In genomic region chr6:45174045-45174444, GRCh38 we compare ENCODE assay signal across 21 cellular contexts.
DNase-seq lines count a peak whose midpoint lies in the region; ATAC-seq, FAIRE-seq and TF ChIP-seq lines count a peak whose summit lies in the region.
"Had no signal": no experiment of that assay in that cellular context is flagged by ENCODE, and none has a peak within 500 bp of the region (broad histone marks: within the 10 kb centered on the region; RNA-seq: fewer than 3 reads in every experiment).

No MANE protein-coding gene starts in this region.

- H3F3A ChIP-seq in Loucy (ENCODE audit: low read depth) = no peaks in the 10 kb centered on the region; the same call in none of the 2 replicates

- H3K4me2 ChIP-seq in Loucy (ENCODE audit: low read depth, low read length, poor library complexity, severe bottlenecking) = peak overlapping the region; percentile 56
- H3K4me2 ChIP-seq: A549 had no signal

- DNase-seq in CD4-positive, alpha-beta T cell = no peak
- DNase-seq in DMS79 (lab: John Stamatoyannopoulos, UW) (peak; percentile 15), bronchial epithelial cell (ENCODE audit: low read depth) (no peak), colonic mucosa (no peak)
- DNase-seq in activated naive CD4-positive, alpha-beta T cell treated with Interleukin-2 at 50 U/mL for 16 hours = no peak
- DNase-seq: DMS 273 treated with DMSO at 0.1 percent for 48 hours, NCI-H1092, NCI-H1436, NCI-H187 treated with DMSO at 0.1 percent for 48 hours, NCI-H2107, NCI-H510A had no signal

- POLR2A ChIA-PET in CD4-positive, alpha-beta T cell (lab: Charles Lee) = interaction anchor here (1.3 kb wide), 1 partner anchor 11 kb away, joined by 4 read pairs; no protein-coding TSS in a partner anchor

- H3K27ac Mint-ChIP-seq in CD4-positive, alpha-beta T cell = peak overlapping the region; percentile 15
- H3K27ac Mint-ChIP-seq: B cell, CD14-positive monocyte had no signal

- H4K20me1 ChIP-seq in Loucy (ENCODE audit: insufficient read depth, low read length, poor library complexity, severe bottlenecking) = no peaks in the 10 kb centered on the region

- no peak for TF ChIP-seq CTCF in CD4-positive, alpha-beta T cell (IDR thresholded peaks at IDR 0.05)
- TF ChIP-seq CTCF in Loucy (conservative IDR thresholded peaks at IDR 0.05; ENCODE audit: low read length) = no peak
- TF ChIP-seq CTCF in bronchial epithelial cell (IDR thresholded peaks at IDR 0.05; ENCODE audit: insufficient read depth, low read length, severe bottlenecking) = no peak
- TF ChIP-seq CTCF in colonic mucosa (IDR thresholded peaks at IDR 0.05) = no peak

- H3K4me3 Mint-ChIP-seq in CD4-positive, alpha-beta T cell = no peak overlapping the region
- H3K4me3 Mint-ChIP-seq: B cell, CD14-positive monocyte had no signal

- H3K4me3 ChIP-seq in Loucy (ENCODE audit: low read length, poor library complexity, severe bottlenecking) = peak overlapping the region; percentile 18
- no peak overlapping the region for H3K4me3 ChIP-seq in bronchial epithelial cell (ENCODE audit: low read depth, low read length)
- no peak overlapping the region for H3K4me3 ChIP-seq in colonic mucosa
- H3K4me3 ChIP-seq: A549 had no signal

- H3K36me3 ChIP-seq in Loucy (ENCODE audit: insufficient read depth, low read length) (no peaks in the 10 kb centered on the region), bronchial epithelial cell (ENCODE audit: control insufficient read depth, insufficient read depth, low read length) (no peaks in the 10 kb centered on the region), colonic mucosa (no peaks in the 10 kb centered on the region)

- no peaks in the 10 kb centered on the region for H3K27me3 Mint-ChIP-seq in CD4-positive, alpha-beta T cell
- H3K27me3 Mint-ChIP-seq: B cell had no signal

- H3K9me2 ChIP-seq in Loucy (replicated peaks; ENCODE audit: low read depth, low read length) = no peaks in the 10 kb centered on the region

- intact Hi-C loops in CD4-positive, alpha-beta T cell (cut with DNase I, micrococcal nuclease) = no loop called here
- intact Hi-C loops in colonic mucosa (cut with DNase I) = no loop called here

- H3K4me1 ChIP-seq in Loucy (ENCODE audit: insufficient read depth, low read length, poor library complexity, severe bottlenecking) (peaks cover 25% of the 10 kb centered on the region), colonic mucosa (no peaks in the 10 kb centered on the region)
- H3K4me1 ChIP-seq: A549 had no signal

- H3K9me3 Mint-ChIP-seq in CD4-positive, alpha-beta T cell = no peaks in the 10 kb centered on the region

- no peaks in the 10 kb centered on the region for H3K9me3 ChIP-seq in CD4-positive, alpha-beta T cell (ENCODE audit: control insufficient read depth, low read length)
- no peaks in the 10 kb centered on the region for H3K9me3 ChIP-seq in Loucy (ENCODE audit: insufficient read depth, low read depth, low read length)
- H3K9me3 ChIP-seq in colonic mucosa = no peaks in the 10 kb centered on the region
- H3K9me3 ChIP-seq: A549 had no signal

- ATAC-seq in CD4-positive, alpha-beta T cell (ENCODE audit: poor library complexity) = no peak
- ATAC-seq in GM21737 (IDR thresholded peaks at IDR 0.05; ENCODE audit: unreplicated experiment) = no peak
- ATAC-seq: A549, HCT116 had no signal

- CTCF ChIA-PET in CD4-positive, alpha-beta T cell (lab: Charles Lee) = interaction anchor here (0.6 kb wide), 1 partner anchor 73 kb away, joined by 4 read pairs; no protein-coding TSS in a partner anchor

- H2AFZ ChIP-seq in Loucy (ENCODE audit: low read length) = peak overlapping the region; percentile 40; the same call in 1 of the 2 replicates

- peak; percentile 7 for FAIRE-seq in bronchial epithelial cell (lab: Jason Lieb, UNC)
- FAIRE-seq: A549, G401.6, GM12892, GM18507, H1 had no signal

- no peaks in the 10 kb centered on the region for H3K79me2 ChIP-seq in Loucy (ENCODE audit: insufficient read depth, low read length)

- no peaks in the 10 kb centered on the region for H3K36me3 Mint-ChIP-seq in CD4-positive, alpha-beta T cell (ENCODE audit: low read depth)
- H3K36me3 Mint-ChIP-seq: CD14-positive monocyte had no signal

- peaks cover 23% of the 10 kb centered on the region for H3K4me1 Mint-ChIP-seq in CD4-positive, alpha-beta T cell (ENCODE audit: low read depth)
- H3K4me1 Mint-ChIP-seq: B cell, CD14-positive monocyte had no signal

- no peak overlapping the region for H3K27ac ChIP-seq in CD4-positive, alpha-beta T cell (ENCODE audit: low read depth, low read length)
- no peak overlapping the region for H3K27ac ChIP-seq in colonic mucosa
- H3K27ac ChIP-seq: A549 had no signal

- H3K9ac ChIP-seq in Loucy (ENCODE audit: low read depth, low read length, poor library complexity, severe bottlenecking) (peak overlapping the region; percentile 44), colonic mucosa (ENCODE audit: low read depth in 2 of 2, low read length in 2 of 2) (no peak overlapping the region)

- H3K27me3 ChIP-seq in CD4-positive, alpha-beta T cell (ENCODE audit: control insufficient read depth, insufficient read depth, low read length) = no peaks in the 10 kb centered on the region
- H3K27me3 ChIP-seq in Loucy (ENCODE audit: insufficient read depth, low read length, poor library complexity, severe bottlenecking) (no peaks in the 10 kb centered on the region), bronchial epithelial cell (ENCODE audit: control insufficient read depth, insufficient read depth, low read length) (no peaks in the 10 kb centered on the region), colonic mucosa (no peaks in the 10 kb centered on the region)
